11 cellular contexts compared by ENCODE assay signal in the genomic region with DNA sequence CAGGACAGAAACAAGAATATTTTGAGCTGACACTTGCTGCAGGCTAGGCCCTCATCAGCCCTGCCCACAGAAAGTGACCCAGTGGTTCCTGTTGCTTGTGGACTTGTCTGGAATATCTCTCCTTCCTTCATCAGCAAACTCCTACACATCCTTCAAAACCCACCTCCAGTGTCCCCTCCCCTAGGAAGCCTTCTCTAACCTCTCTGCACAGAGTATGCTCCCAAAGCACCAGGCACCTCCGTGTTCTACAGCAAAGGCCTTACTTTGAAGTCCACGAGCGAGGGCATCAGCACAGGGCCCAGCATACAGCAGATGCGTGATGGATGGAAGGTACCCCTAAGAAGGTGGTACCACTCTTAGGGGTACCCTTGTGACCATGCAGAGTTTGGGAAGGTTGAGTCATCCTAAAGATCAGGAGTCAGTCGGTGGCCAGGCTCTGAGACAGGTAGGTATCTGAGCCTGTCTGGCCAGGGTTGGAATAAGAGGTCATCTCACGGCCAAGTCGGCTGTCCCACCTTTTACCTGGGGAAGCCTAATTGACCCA. TPM values are rescaled to one million over a fixed set of nuclear protein-coding genes. Genes with fewer than 3 reads are reported as not detected.
DNase-seq lines count a peak whose midpoint lies in the region; ATAC-seq lines count a peak whose summit lies in the region.
"Had no signal": no experiment of that assay in that cellular context is flagged by ENCODE, and none has a peak within 500 bp of the region (broad histone marks: within the 10 kb centered on the region; RNA-seq: fewer than 3 reads in every experiment).

No MANE protein-coding gene starts in this region.

- no peaks in the 10 kb centered on the region for H3K9me3 Mint-ChIP-seq in activated CD4-positive, alpha-beta T cell treated with anti-CD3 and anti-CD28 coated beads, Interleukin-2, amount 10 ng/mL, durations not matched to agents 24 days and 14 days
- H3K9me3 Mint-ChIP-seq in activated CD4-positive, alpha-beta memory T cell treated with anti-CD3 and anti-CD28 coated beads, Interleukin-2, amount 10 ng/mL, durations not matched to agents 7 days and 5 days = no peaks in the 10 kb centered on the region

- no peak for DNase-seq in activated CD4-positive, alpha-beta T cell treated with anti-CD3 and anti-CD28 coated beads, Interleukin-2, amount 10 ng/mL, durations not matched to agents 24 days and 14 days
- DNase-seq in activated CD4-positive, alpha-beta T cell treated with anti-CD3 and anti-CD28 coated beads for 48 hours = no peak
- DNase-seq in activated CD4-positive, alpha-beta memory T cell treated with anti-CD3 and anti-CD28 coated beads, Interleukin-2, amount 10 ng/mL, durations not matched to agents 7 days and 5 days = peak; percentile 21
- peak; percentile 2 for DNase-seq in iPS-NIHi7 (ENCODE audit: extremely low spot score)
- DNase-seq in NCI-H345 (lab: John Stamatoyannopoulos, UW) = no peak
- DNase-seq in DMS53 treated with DMSO at 0.1 percent for 48 hours (lab: John Stamatoyannopoulos, UW; ENCODE audit: unreplicated experiment) = no peak
- DNase-seq: SHP77 had no signal

- peak overlapping the region; percentile 89 for H3K27ac Mint-ChIP-seq in activated CD4-positive, alpha-beta T cell treated with anti-CD3 and anti-CD28 coated beads, Interleukin-2, amount 10 ng/mL, durations not matched to agents 24 days and 14 days
- H3K27ac Mint-ChIP-seq in activated CD4-positive, alpha-beta memory T cell treated with anti-CD3 and anti-CD28 coated beads, Interleukin-2, amount 10 ng/mL, durations not matched to agents 7 days and 5 days = peak overlapping the region; percentile 80

- POLR2A ChIA-PET in activated CD4-positive, alpha-beta memory T cell treated with anti-CD3 and anti-CD28 coated beads, Interleukin-2, amount 10 ng/mL, durations not matched to agents 7 days and 5 days (lab: Charles Lee) = interaction anchor here (1.0 kb wide), 1 partner anchor 15 kb away, joined by 4 read pairs; no protein-coding TSS in a partner anchor

- H3K36me3 Mint-ChIP-seq in activated CD4-positive, alpha-beta T cell treated with anti-CD3 and anti-CD28 coated beads, Interleukin-2, amount 10 ng/mL, durations not matched to agents 24 days and 14 days (ENCODE audit: low read depth) = peaks cover 5% of the 10 kb centered on the region
- peaks cover 4% of the 10 kb centered on the region for H3K36me3 Mint-ChIP-seq in activated CD4-positive, alpha-beta memory T cell treated with anti-CD3 and anti-CD28 coated beads, Interleukin-2, amount 10 ng/mL, durations not matched to agents 7 days and 5 days (ENCODE audit: low read depth)

- peak overlapping the region; percentile 18 for H3K27ac ChIP-seq in stomach smooth muscle (ENCODE audit: low read length)

- intact Hi-C loops in activated CD4-positive, alpha-beta T cell treated with anti-CD3 and anti-CD28 coated beads, Interleukin-2, amount 10 ng/mL, durations not matched to agents 24 days and 14 days (cut with micrococcal nuclease) = loop anchor here (10.0 kb wide), 3 partner anchors 350 to 920 kb away; a partner anchor contains a TSS

- H3K36me3 ChIP-seq in stomach smooth muscle (ENCODE audit: control insufficient read depth in 2 of 2, insufficient read depth in 2 of 2, low read length in 2 of 2) = no peaks in the 10 kb centered on the region

- ATAC-seq in GM21529 (IDR thresholded peaks at IDR 0.05; ENCODE audit: unreplicated experiment) = no peak

- peaks cover 75% of the 10 kb centered on the region for H3K4me1 Mint-ChIP-seq in activated CD4-positive, alpha-beta T cell treated with anti-CD3 and anti-CD28 coated beads, Interleukin-2, amount 10 ng/mL, durations not matched to agents 24 days and 14 days
- H3K4me1 Mint-ChIP-seq in activated CD4-positive, alpha-beta memory T cell treated with anti-CD3 and anti-CD28 coated beads, Interleukin-2, amount 10 ng/mL, durations not matched to agents 7 days and 5 days = peaks cover 84% of the 10 kb centered on the region

- no peaks in the 10 kb centered on the region for H3K27me3 ChIP-seq in stomach smooth muscle (ENCODE audit: control insufficient read depth in 1 of 2, insufficient read depth in 2 of 2, low read length in 2 of 2)

- H3K9ac ChIP-seq in stomach smooth muscle (ENCODE audit: low read length in 2 of 2) = no peak overlapping the region

- H3K9me3 ChIP-seq in stomach smooth muscle (ENCODE audit: control insufficient read depth in 2 of 2, low read length in 2 of 2) = no peaks in the 10 kb centered on the region

- peak overlapping the region; percentile 40 for H3K4me3 Mint-ChIP-seq in activated CD4-positive, alpha-beta T cell treated with anti-CD3 and anti-CD28 coated beads, Interleukin-2, amount 10 ng/mL, durations not matched to agents 24 days and 14 days
- peak overlapping the region; percentile 5 for H3K4me3 Mint-ChIP-seq in activated CD4-positive, alpha-beta memory T cell treated with anti-CD3 and anti-CD28 coated beads, Interleukin-2, amount 10 ng/mL, durations not matched to agents 7 days and 5 days

- peak overlapping the region in 1 of 2 donors; percentile 54 for H3K4me3 ChIP-seq in stomach smooth muscle (ENCODE audit: low read length in 2 of 2)
- H3K4me3 ChIP-seq: smooth muscle cell had no signal

- CTCF ChIA-PET in activated CD4-positive, alpha-beta memory T cell treated with anti-CD3 and anti-CD28 coated beads, Interleukin-2, amount 10 ng/mL, durations not matched to agents 7 days and 5 days (lab: Charles Lee) = interaction anchor here (0.7 to 2.4 kb wide), 3 partner anchors 14 to 458 kb away, joined by 3 to 10 read pairs (median 3); no protein-coding TSS in a partner anchor

- peaks cover 53% of the 10 kb centered on the region for H3K4me1 ChIP-seq in stomach smooth muscle (ENCODE audit: control insufficient read depth, insufficient read depth, low read length)

- no peaks in the 10 kb centered on the region for H3K27me3 Mint-ChIP-seq in activated CD4-positive, alpha-beta T cell treated with anti-CD3 and anti-CD28 coated beads, Interleukin-2, amount 10 ng/mL, durations not matched to agents 24 days and 14 days
- no peaks in the 10 kb centered on the region for H3K27me3 Mint-ChIP-seq in activated CD4-positive, alpha-beta memory T cell treated with anti-CD3 and anti-CD28 coated beads, Interleukin-2, amount 10 ng/mL, durations not matched to agents 7 days and 5 days

RNA-seq across cellular contexts. Expression of a gene that starts 2.0 kb away (rescaled TPM):
- total RNA-seq in activated CD4-positive, alpha-beta T cell treated with anti-CD3 and anti-CD28 coated beads, Interleukin-2, amount 10 ng/mL, durations not matched to agents 24 days and 14 days = 6.0 and 6.7 TPM in 2 replicates
- 1 to 10 TPM; 9.1 to 9.7 TPM for total RNA-seq in activated CD4-positive, alpha-beta memory T cell treated with anti-CD3 and anti-CD28 coated beads, Interleukin-2, amount 10 ng/mL, durations not matched to agents 7 days and 5 days

RNA-seq across cellular contexts. Expression of a gene that starts 8.0 kb away (rescaled TPM):
- 5.4 and 6.1 TPM in 2 replicates for total RNA-seq in activated CD4-positive, alpha-beta T cell treated with anti-CD3 and anti-CD28 coated beads, Interleukin-2, amount 10 ng/mL, durations not matched to agents 24 days and 14 days
- 10 to 100 TPM; 12.3 to 12.4 TPM for total RNA-seq in activated CD4-positive, alpha-beta memory T cell treated with anti-CD3 and anti-CD28 coated beads, Interleukin-2, amount 10 ng/mL, durations not matched to agents 7 days and 5 days
- total RNA-seq: HT1080, smooth muscle cell had no signal

RNA-seq across cellular contexts. Expression of a gene that starts 48.1 kb away (rescaled TPM):
- 4.2 and 4.3 TPM in 2 replicates for total RNA-seq in activated CD4-positive, alpha-beta T cell treated with anti-CD3 and anti-CD28 coated beads, Interleukin-2, amount 10 ng/mL, durations not matched to agents 24 days and 14 days
- total RNA-seq in activated CD4-positive, alpha-beta memory T cell treated with anti-CD3 and anti-CD28 coated beads, Interleukin-2, amount 10 ng/mL, durations not matched to agents 7 days and 5 days = 1 to 10 TPM; 2.5 to 3.4 TPM

Comparison
In these comparisons a context has a peak if more than half of its experiments do, and no peak if none do; other contexts are left out.
1. DNase-seq: peak in activated CD4-positive, alpha-beta memory T cell treated with anti-CD3 and anti-CD28 coated beads, Interleukin-2, amount 10 ng/mL, durations not matched to agents 7 days and 5 days (single experiment) and iPS-NIHi7 (single experiment); none in activated CD4-positive, alpha-beta T cell treated with anti-CD3 and anti-CD28 coated beads, Interleukin-2, amount 10 ng/mL, durations not matched to agents 24 days and 14 days (single experiment), activated CD4-positive, alpha-beta T cell treated with anti-CD3 and anti-CD28 coated beads for 48 hours (single experiment), NCI-H345 (single experiment) and DMS53 treated with DMSO at 0.1 percent for 48 hours (single experiment).